ENCODE assay signal across 11 cellular contexts in genomic region chr17:77884019-77884418, GRCh38.
DNase-seq lines count a peak whose midpoint lies in the region; ATAC-seq and TF ChIP-seq lines count a peak whose summit lies in the region.
"Had no signal": no experiment of that assay in that cellular context is flagged by ENCODE, and none has a peak within 500 bp of the region (broad histone marks: within the 10 kb centered on the region; RNA-seq: fewer than 3 reads in every experiment).

No MANE protein-coding gene starts in this region.

- H4K20me1 ChIP-seq in smooth muscle cell (ENCODE audit: low read depth) = no peaks in the 10 kb centered on the region

- no peak overlapping the region for H3K4me2 ChIP-seq in smooth muscle cell

- no peaks in the 10 kb centered on the region for H3K9me3 Mint-ChIP-seq in activated T-cell treated with anti-CD3 and anti-CD28 coated beads, Interleukin-2, amount 50 U/mL, for 24 hours
- no peaks in the 10 kb centered on the region for H3K9me3 Mint-ChIP-seq in activated T-cell treated with anti-CD3 and anti-CD28 coated beads, Interleukin-2, amount 50 U/mL, for 4 hours

- peaks cover 4% of the 10 kb centered on the region for H3F3A ChIP-seq in smooth muscle cell (ENCODE audit: low read depth)

- no peaks in the 10 kb centered on the region for H3K79me2 ChIP-seq in smooth muscle cell (ENCODE audit: low read depth)

- no peak overlapping the region for H3K27ac ChIP-seq in smooth muscle cell (ENCODE audit: low read depth)

- no peaks in the 10 kb centered on the region for H3K9me3 ChIP-seq in smooth muscle cell (replicated peaks; ENCODE audit: low read depth)

- no peaks in the 10 kb centered on the region for H3K36me3 ChIP-seq in smooth muscle cell (ENCODE audit: low read depth)

- H3K4me1 ChIP-seq in smooth muscle cell (ENCODE audit: low read depth) = peaks cover 8% of the 10 kb centered on the region

- H3K4me3 Mint-ChIP-seq in activated T-cell treated with anti-CD3 and anti-CD28 coated beads, Interleukin-2, amount 50 U/mL, for 24 hours = no peak overlapping the region
- H3K4me3 Mint-ChIP-seq in activated T-cell treated with anti-CD3 and anti-CD28 coated beads, Interleukin-2, amount 50 U/mL, for 4 hours = no peak overlapping the region

- H3K27me3 ChIP-seq in smooth muscle cell (ENCODE audit: low read depth) = peaks cover 9% of the 10 kb centered on the region

- H3K4me3 ChIP-seq in smooth muscle cell = no peak overlapping the region

- peaks cover 5% of the 10 kb centered on the region for H3K27me3 Mint-ChIP-seq in activated T-cell treated with anti-CD3 and anti-CD28 coated beads, Interleukin-2, amount 50 U/mL, for 24 hours
- no peaks in the 10 kb centered on the region for H3K27me3 Mint-ChIP-seq in activated T-cell treated with anti-CD3 and anti-CD28 coated beads, Interleukin-2, amount 50 U/mL, for 4 hours (ENCODE audit: low read depth)

- H3K4me1 Mint-ChIP-seq in activated T-cell treated with anti-CD3 and anti-CD28 coated beads, Interleukin-2, amount 50 U/mL, for 24 hours (ENCODE audit: low read depth) = peaks cover 86% of the 10 kb centered on the region
- peaks cover 85% of the 10 kb centered on the region for H3K4me1 Mint-ChIP-seq in activated T-cell treated with anti-CD3 and anti-CD28 coated beads, Interleukin-2, amount 50 U/mL, for 4 hours (ENCODE audit: low read depth)

- TF ChIP-seq CTCF in smooth muscle cell (IDR thresholded peaks at IDR 0.05; ENCODE audit: borderline replicate concordance, insufficient read depth, poor library complexity, severe bottlenecking) = no peak

- peak; percentile 42 for DNase-seq in activated T-cell treated with anti-CD3 and anti-CD28 coated beads, Interleukin-2, amount 50 U/mL, for 24 hours
- no peak for DNase-seq in activated T-cell treated with anti-CD3 and anti-CD28 coated beads, Interleukin-2, amount 50 U/mL, for 4 hours
- DNase-seq in NCI-H748 treated with DMSO at 0.1 percent for 48 hours (lab: John Stamatoyannopoulos, UW) = peak; percentile 21
- peak; percentile 45 for DNase-seq in effector CD8-positive, alpha-beta T cell (lab: John Stamatoyannopoulos, UW)
- DNase-seq in smooth muscle cell (lab: John Stamatoyannopoulos, UW; ENCODE audit: unreplicated experiment) = peak; percentile 7
- DNase-seq in HPDE6-E6E7 (ENCODE audit: extremely low spot score) = no peak
- no peak for DNase-seq in T1000 (lab: John Stamatoyannopoulos, UW)
- DNase-seq: GOT3, kidney glomerular epithelial cell, NCI-H2081 had no signal

- H2AFZ ChIP-seq in smooth muscle cell (ENCODE audit: low read depth) = no peak overlapping the region

- H3K27ac Mint-ChIP-seq in activated T-cell treated with anti-CD3 and anti-CD28 coated beads, Interleukin-2, amount 50 U/mL, for 24 hours = peak overlapping the region; percentile 75

- ATAC-seq in activated T-cell treated with anti-CD3 and anti-CD28 coated beads, Interleukin-2, amount 50 U/mL, for 4 hours = no peak
- no peak for ATAC-seq in HG03045 (IDR thresholded peaks at IDR 0.05; ENCODE audit: unreplicated experiment)

- no peaks in the 10 kb centered on the region for H3K36me3 Mint-ChIP-seq in activated T-cell treated with anti-CD3 and anti-CD28 coated beads, Interleukin-2, amount 50 U/mL, for 24 hours (ENCODE audit: low read depth)
- H3K36me3 Mint-ChIP-seq in activated T-cell treated with anti-CD3 and anti-CD28 coated beads, Interleukin-2, amount 50 U/mL, for 4 hours (ENCODE audit: insufficient read depth) = no peaks in the 10 kb centered on the region

- H3K9ac ChIP-seq in smooth muscle cell (ENCODE audit: low read depth) = no peak overlapping the region

- WGBS in smooth muscle cell (ENCODE audit: low lambda C conversion rate) = 80% methylated on average over 11 of the region's 11 CpGs

Comparison
In these comparisons a context has a peak if more than half of its experiments do, and no peak if none do; other contexts are left out.
1. DNase-seq: peak in activated T-cell treated with anti-CD3 and anti-CD28 coated beads, Interleukin-2, amount 50 U/mL, for 24 hours (single experiment), NCI-H748 treated with DMSO at 0.1 percent for 48 hours (single experiment), effector CD8-positive, alpha-beta T cell (single experiment) and smooth muscle cell (single experiment); none in activated T-cell treated with anti-CD3 and anti-CD28 coated beads, Interleukin-2, amount 50 U/mL, for 4 hours (single experiment), HPDE6-E6E7 (single experiment) and T1000 (single experiment).